Comparison of ENCODE assay signal across 36 cellular contexts in the genomic region with DNA sequence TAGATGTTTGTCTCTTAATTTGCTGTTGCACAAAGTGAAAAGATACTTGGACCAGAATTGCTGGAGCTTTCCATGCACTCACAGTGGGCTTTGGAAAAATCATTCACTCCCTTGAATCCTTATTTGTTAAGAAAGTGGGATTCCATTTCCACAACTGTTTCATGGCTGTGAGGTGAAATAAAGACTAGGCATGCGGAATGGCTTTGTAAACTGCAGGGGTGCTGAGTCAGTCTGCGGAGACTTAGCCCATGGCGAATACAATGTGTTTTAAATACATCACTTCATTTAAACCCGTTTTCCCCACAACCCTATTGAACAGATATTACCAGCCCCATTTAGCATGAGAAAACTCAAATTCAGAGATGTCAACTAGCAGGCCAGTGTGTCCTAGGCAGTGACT. TPM values are rescaled to one million over a fixed set of nuclear protein-coding genes. Genes with fewer than 3 reads are reported as not detected.
"Had no signal": no experiment of that assay in that cellular context is flagged by ENCODE, and none has a peak within 500 bp of the region (broad histone marks: within the 10 kb centered on the region; RNA-seq: fewer than 3 reads in every experiment).

No MANE protein-coding gene starts in this region.

- H3K36me3 ChIP-seq: esophagus squamous epithelium, gastrocnemius medialis, left lung, ovary, sigmoid colon, stomach, thyroid gland, vagina had no signal

- H3K4me3 Mint-ChIP-seq: dendritic cell treated with granulocyte-macrophage colony-stimulating factor and Interleukin-4, amounts not matched to agents 40 ng/mL and 50 ng/mL, for 4 days; endodermal cell; naive thymus-derived CD4-positive, alpha-beta T cell; nephron; stimulated activated effector memory CD8-positive, alpha-beta T cell treated with anti-CD3 and anti-CD28 coated beads, Interleukin-12 subunit alpha, Interleukin-12 subunit beta, amount 100 ng/mL, for 72 hours had no signal

- H3K9me3 ChIP-seq: esophagus squamous epithelium, gastrocnemius medialis, left lung, ovary, psoas muscle, sigmoid colon, stomach, thyroid gland, vagina had no signal

- FAIRE-seq: colon, endothelial cell of umbilical vein, kidney had no signal

- H3K4me1 Mint-ChIP-seq: nephron had no signal

- DNase-seq: effector CD8-positive, alpha-beta T cell; endodermal cell; esophagus squamous epithelium; gastrocnemius medialis; head of caudate nucleus; kidney; left lung; mesenchymal stem cell; midbrain; naive thymus-derived CD4-positive, alpha-beta T cell; occipital lobe; ovary; posterior cingulate gyrus; psoas muscle; right cardiac atrium; sigmoid colon; stimulated activated CD4-positive, alpha-beta T cell treated with anti-CD3 and anti-CD28 coated beads, Interleukin-2, amount 100 ng/mL, for 24 hours; stimulated activated CD4-positive, alpha-beta T cell treated with anti-CD3 and anti-CD28 coated beads, Interleukin-4, amount 100 ng/mL, for 24 hours; stimulated activated naive CD4-positive, alpha-beta T cell treated with Interleukin-2 at 50 U/mL for 16 hours; stomach; thyroid gland; trophoblast cell had no signal

- H3K27ac ChIP-seq: gastrocnemius medialis, left lung, ovary, psoas muscle, stomach, thyroid gland, vagina had no signal

- H3K27me3 ChIP-seq: esophagus squamous epithelium, gastrocnemius medialis, left lung, ovary, sigmoid colon, stomach, thyroid gland, vagina had no signal

- H3K9me3 Mint-ChIP-seq: nephron; stimulated activated effector memory CD8-positive, alpha-beta T cell treated with anti-CD3 and anti-CD28 coated beads, Interleukin-12 subunit alpha, Interleukin-12 subunit beta, amount 100 ng/mL, for 72 hours had no signal

- ATAC-seq: gastrocnemius medialis; left lung; naive thymus-derived CD4-positive, alpha-beta T cell; psoas muscle; right cardiac atrium; stimulated activated effector memory CD8-positive, alpha-beta T cell treated with anti-CD3 and anti-CD28 coated beads, Interleukin-12 subunit alpha, Interleukin-12 subunit beta, amount 100 ng/mL, for 72 hours had no signal

- H3K4me3 ChIP-seq: esophagus squamous epithelium, gastrocnemius medialis, left lung, ovary, psoas muscle, sigmoid colon, stomach, thyroid gland, vagina had no signal

- H3K27me3 Mint-ChIP-seq: dendritic cell treated with granulocyte-macrophage colony-stimulating factor and Interleukin-4, amounts not matched to agents 40 ng/mL and 50 ng/mL, for 4 days had no signal

- H3K4me1 ChIP-seq: psoas muscle had no signal

- H3K27ac Mint-ChIP-seq: dendritic cell treated with granulocyte-macrophage colony-stimulating factor and Interleukin-4, amounts not matched to agents 40 ng/mL and 50 ng/mL, for 4 days; endodermal cell; naive thymus-derived CD4-positive, alpha-beta T cell; nephron; stimulated activated effector memory CD8-positive, alpha-beta T cell treated with anti-CD3 and anti-CD28 coated beads, Interleukin-12 subunit alpha, Interleukin-12 subunit beta, amount 100 ng/mL, for 72 hours had no signal

RNA-seq across cellular contexts. Expression of a gene that starts 36.7 kb away (rescaled TPM):
- total RNA-seq: endodermal cell; endothelial cell of umbilical vein; epithelial cell of proximal tubule; gastrocnemius medialis; glomerular endothelial cell; kidney; left lung; lung microvascular endothelial cell; naive thymus-derived CD4-positive, alpha-beta T cell; occipital lobe; ovary; psoas muscle; renal cortical epithelial cell; right cardiac atrium; sigmoid colon; skeletal muscle tissue; stomach; subcutaneous adipose tissue; temporal lobe; thyroid gland; ureter; vagina had no signal
- polyA plus RNA-seq: endothelial cell of umbilical vein; naive thymus-derived CD4-positive, alpha-beta T cell; ovary; right cardiac atrium; sigmoid colon; stomach had no signal
